ENCODE assay signal across 1 cellular context in the genomic region with DNA sequence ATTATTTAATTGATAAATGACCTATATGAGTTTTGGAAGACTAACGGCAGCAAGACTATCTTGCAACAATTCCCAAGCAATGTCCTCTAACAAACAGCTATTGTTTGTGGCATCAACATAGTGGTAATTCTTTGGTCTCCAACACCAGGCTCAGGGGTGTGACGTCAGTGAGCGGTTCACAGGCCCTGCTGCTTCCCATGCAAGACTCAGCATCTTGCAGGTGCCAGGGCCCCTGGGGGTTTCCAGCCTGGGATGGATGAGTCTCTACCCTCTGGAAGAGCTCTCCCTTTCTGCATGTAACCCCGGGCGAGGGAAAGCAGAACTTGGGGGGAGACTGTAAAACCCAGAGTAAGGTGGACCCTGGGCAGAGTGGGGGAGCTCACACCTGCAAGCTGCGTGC.
TF ChIP-seq lines count a peak whose summit lies in the region.

No MANE protein-coding gene starts in this region.

TF ChIP-seq in GM23338, 12 proteins besides CTCF, POLR2A, EP300 and RAD21 (continued from another document):
- TF ChIP-seq ZNF462 (CRISPR knock-in tag; IDR thresholded peaks at IDR 0.05), result no peak
- no peak for TF ChIP-seq NANOG (IDR thresholded peaks at IDR 0.05; ENCODE audit: borderline replicate concordance)
